Comparison of ENCODE assay signal across 15 cellular contexts in genomic region chr3:172275586-172275985, GRCh38.
DNase-seq lines count a peak whose midpoint lies in the region; ATAC-seq and TF ChIP-seq lines count a peak whose summit lies in the region.
"Had no signal": no experiment of that assay in that cellular context is flagged by ENCODE, and none has a peak within 500 bp of the region (broad histone marks: within the 10 kb centered on the region; RNA-seq: fewer than 3 reads in every experiment).

No MANE protein-coding gene starts in this region.

- H3K27me3 ChIP-seq in neutrophil: no peaks in the 10 kb centered on the region

- CTCF ChIA-PET in Calu3 (lab: Charles Lee): interaction anchor here (0.5 kb wide), 1 partner anchor 1407 kb away, joined by 3 read pairs; no protein-coding TSS in a partner anchor

- DNase-seq in Calu3 (no peak), NCI-H446 treated with DMSO at 0.1 percent for 48 hours (lab: John Stamatoyannopoulos, UW) (peak; percentile 19), chondrocyte (ENCODE audit: low spot score) (no peak), NCI-H1694 (lab: John Stamatoyannopoulos, UW) (no peak), NCI-H1436 treated with DMSO at 0.1 percent for 48 hours (lab: John Stamatoyannopoulos, UW) (no peak)
- DNase-seq: AML-193, HCEC 1CT, NCI-H1105 treated with DMSO at 0.1 percent for 48 hours, NCI-H187 treated with DMSO at 0.1 percent for 48 hours had no signal

- no peak for ATAC-seq in HG03460 (IDR thresholded peaks at IDR 0.05; ENCODE audit: unreplicated experiment)
- ATAC-seq: Right ventricle myocardium inferior had no signal

- H3K9me3 ChIP-seq in neutrophil: no peaks in the 10 kb centered on the region

- no peaks in the 10 kb centered on the region for H3K4me1 ChIP-seq in neutrophil (ENCODE audit: control insufficient read depth in 1 of 2, insufficient read depth in 1 of 2, low read depth in 1 of 2, low read length in 1 of 2)

- H3K4me3 ChIP-seq in neutrophil (ENCODE audit: low read depth in 1 of 2, low read length in 1 of 2): no peak overlapping the region
- H3K4me3 ChIP-seq: SK-N-MC had no signal

- H3K27ac ChIP-seq in neutrophil: peak overlapping the region; percentile 4
- H3K27ac ChIP-seq: HL-60, SK-N-MC had no signal

- peaks cover 75% of the 10 kb centered on the region for H3K36me3 Mint-ChIP-seq in Calu3 (ENCODE audit: insufficient read depth, unreplicated experiment)
- H3K36me3 Mint-ChIP-seq in chondrocyte (ENCODE audit: low read depth): peaks cover 15% of the 10 kb centered on the region

- H3K9me3 Mint-ChIP-seq in Calu3 (ENCODE audit: low read depth, unreplicated experiment) (no peaks in the 10 kb centered on the region), chondrocyte (ENCODE audit: low read depth) (no peaks in the 10 kb centered on the region)
- H3K9me3 Mint-ChIP-seq: CD14-positive monocyte had no signal

- no peak for TF ChIP-seq CTCF in Calu3 (IDR thresholded peaks at IDR 0.05; ENCODE audit: unreplicated experiment)
- TF ChIP-seq CTCF in chondrocyte (IDR thresholded peaks at IDR 0.05): no peak
- TF ChIP-seq CTCF in neutrophil (IDR thresholded peaks at IDR 0.05): no peak

- H3K4me1 Mint-ChIP-seq in Calu3 (ENCODE audit: low read depth, unreplicated experiment) (peaks cover 56% of the 10 kb centered on the region), chondrocyte (ENCODE audit: low read depth) (peaks cover 83% of the 10 kb centered on the region)

- intact Hi-C loops in Calu3 (cut with micrococcal nuclease; ENCODE audit: unreplicated experiment): no loop called here

- BruUV-seq in Calu3 (replicated peaks; lab: Mats Ljungman, UMichigan): no TSS peak

- H3K4me3 Mint-ChIP-seq in Calu3 (ENCODE audit: low read depth, unreplicated experiment) (no peak overlapping the region), chondrocyte (ENCODE audit: unreplicated experiment) (no peak overlapping the region)
- H3K4me3 Mint-ChIP-seq: CD14-positive monocyte had no signal

- H3K27me3 Mint-ChIP-seq in Calu3 (ENCODE audit: unreplicated experiment): no peaks in the 10 kb centered on the region
- H3K27me3 Mint-ChIP-seq in chondrocyte (ENCODE audit: low read depth): no peaks in the 10 kb centered on the region

- H3K27ac Mint-ChIP-seq in Calu3 (ENCODE audit: unreplicated experiment): peak overlapping the region; percentile 34
- peak overlapping the region; percentile 36 for H3K27ac Mint-ChIP-seq in chondrocyte (ENCODE audit: unreplicated experiment)

- H3K36me3 ChIP-seq in neutrophil: peaks cover 15% of the 10 kb centered on the region
